ENCODE assay signal across 21 cellular contexts in the genomic region with DNA sequence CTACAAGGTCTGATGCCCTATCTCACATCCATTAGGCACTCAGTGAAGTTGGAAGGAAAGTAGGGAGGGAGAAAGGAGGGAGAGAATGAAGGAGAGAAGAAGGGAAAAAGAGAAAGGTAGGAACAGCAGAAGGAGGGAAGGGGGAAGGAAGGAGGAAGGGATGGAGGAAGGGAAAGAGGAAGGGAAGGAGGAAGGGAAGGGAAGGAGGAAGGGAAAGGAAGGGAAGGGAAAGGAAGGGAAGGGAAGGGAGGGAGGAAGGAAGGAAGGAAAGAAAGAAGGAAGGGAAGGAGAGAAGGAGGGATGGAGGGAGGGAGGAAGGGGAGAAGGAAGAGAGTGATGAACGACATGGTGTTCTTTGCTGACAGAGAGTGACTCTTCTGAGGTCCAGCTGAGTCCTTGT.
DNase-seq lines count a peak whose midpoint lies in the region; ATAC-seq, FAIRE-seq and TF ChIP-seq lines count a peak whose summit lies in the region.
"Had no signal": no experiment of that assay in that cellular context is flagged by ENCODE, and none has a peak within 500 bp of the region (broad histone marks: within the 10 kb centered on the region; RNA-seq: fewer than 3 reads in every experiment).

No MANE protein-coding gene starts in this region.

- H3K9me3 ChIP-seq in HepG2 (ENCODE audit: low read length) (no peaks in the 10 kb centered on the region), right lobe of liver (no peaks in the 10 kb centered on the region)
- H3K9me3 ChIP-seq: A549, Caco-2 had no signal

- TF ChIP-seq RAD21 in HepG2 (CRISPR knock-in tag; IDR thresholded peaks at IDR 0.05) = no peak

- FAIRE-seq in HepG2 (lab: Jason Lieb, UNC) (no peak), bronchial epithelial cell (lab: Jason Lieb, UNC) (peak; percentile 40)
- FAIRE-seq: A549, D721Med, G401.6, GM12891, GM19239 had no signal

- no peak overlapping the region for H3K9ac ChIP-seq in HepG2 (ENCODE audit: insufficient read depth, low read depth, low read length)
- H3K9ac ChIP-seq: BLaER1 treated with 17β-estradiol and CSF1 and Interleukin-3, amounts not matched to agents 10 nM and 100 nM had no signal

- no peak overlapping the region for H2AFZ ChIP-seq in HepG2 (ENCODE audit: low read length)

- H3K4me2 ChIP-seq in HepG2 (ENCODE audit: low read depth, low read length) = no peak overlapping the region
- H3K4me2 ChIP-seq: A549; BLaER1 treated with 17β-estradiol and CSF1 and Interleukin-3, amounts not matched to agents 10 nM and 100 nM had no signal

- H3K4me3 ChIP-seq in HepG2 (replicated peaks in 1 of 3; ENCODE audit: insufficient read depth in 1 of 3, low read depth in 2 of 3, low read length in 3 of 3) = no peak overlapping the region
- H3K4me3 ChIP-seq in right lobe of liver = no peak overlapping the region
- H3K4me3 ChIP-seq in bronchial epithelial cell (ENCODE audit: low read depth, low read length) = no peak overlapping the region
- H3K4me3 ChIP-seq: A549; BLaER1 treated with 17β-estradiol and CSF1 and Interleukin-3, amounts not matched to agents 10 nM and 100 nM had no signal

- 6% methylated on average over 1 of the region's 1 CpG for WGBS in HepG2 (ENCODE audit: low lambda C conversion rate)
- 17% methylated on average over 1 of the region's 1 CpG for WGBS in right lobe of liver (ENCODE audit: insufficient coverage, low coverage, low lambda C conversion rate, missing lambda C conversion rate)

- CTCF ChIA-PET in HepG2 (lab: Yijun Ruan, JAX; ENCODE audit: low intra/inter-chr PET ratio, low total read pairs) = no interaction called here

- intact Hi-C loops in HepG2 (cut with micrococcal nuclease; ENCODE audit: unreplicated experiment) = no loop called here
- intact Hi-C loops in right lobe of liver (cut with DNase I) = no loop called here

- DNase-seq in HepG2 (ENCODE audit: low spot score) (no peak), right lobe of liver (no peak), bronchial epithelial cell (ENCODE audit: low read depth) (no peak), DMS79 (lab: John Stamatoyannopoulos, UW) (no peak), G401 (ENCODE audit: low spot score) (no peak)
- DNase-seq: AML-193; Caco-2; Calu3; CD4-positive, alpha-beta T cell; CD8-positive, alpha-beta T cell; DND-41; EL; GF-D8 had no signal

- TF ChIP-seq POLR2A in HepG2 (IDR thresholded peaks at IDR 0.05; ENCODE audit: insufficient read depth in 1 of 2, low read depth in 2 of 2, low read length in 2 of 2) (no peak), right lobe of liver (IDR thresholded peaks at IDR 0.05) (no peak)

- H3K36me3 ChIP-seq in HepG2 (replicated peaks in 1 of 2; ENCODE audit: control insufficient read depth in 1 of 2, insufficient read depth in 2 of 2, low read length in 2 of 2) (no peaks in the 10 kb centered on the region), right lobe of liver (no peaks in the 10 kb centered on the region), bronchial epithelial cell (ENCODE audit: control insufficient read depth, insufficient read depth, low read length) (no peaks in the 10 kb centered on the region)
- H3K36me3 ChIP-seq: BLaER1 treated with 17β-estradiol and CSF1 and Interleukin-3, amounts not matched to agents 10 nM and 100 nM had no signal

- H3K27me3 ChIP-seq in HepG2 (ENCODE audit: control insufficient read depth in 1 of 2, insufficient read depth in 2 of 2, low read length in 2 of 2) (peaks cover 4 to 32% of the 10 kb centered on the region in 2 experiments; a peak in 3 of 5 replicates), right lobe of liver (no peaks in the 10 kb centered on the region), bronchial epithelial cell (ENCODE audit: control insufficient read depth, insufficient read depth, low read length) (no peaks in the 10 kb centered on the region)
- H3K27me3 ChIP-seq: BLaER1 treated with 17β-estradiol and CSF1 and Interleukin-3, amounts not matched to agents 10 nM and 100 nM had no signal

- TF ChIP-seq EP300 in HepG2 (IDR thresholded peaks at IDR 0.05; ENCODE audit: low read depth in 2 of 2, low read length in 2 of 2) = no peak
- TF ChIP-seq EP300 in HepG2 (CRISPR knock-in tag; IDR thresholded peaks at IDR 0.05; ENCODE audit: borderline replicate concordance) = no peak

- no peaks in the 10 kb centered on the region for H3K79me2 ChIP-seq in HepG2 (ENCODE audit: insufficient read depth, low read length)

- in situ Hi-C loops in HepG2 (cut with HindIII; ENCODE audit: extremely low pct_ligation_motif_present, low pct_unique_long_range_greater_than_20kb) (no loop called here), G401 (cut with HindIII; ENCODE audit: low sequenced_read_pairs) (no loop called here)

- ATAC-seq in HepG2 = no peak
- ATAC-seq in right lobe of liver = no peak
- ATAC-seq: A549; CD8-positive, alpha-beta T cell had no signal

- H3K4me1 ChIP-seq in HepG2 (ENCODE audit: insufficient read depth, low read length) = no peaks in the 10 kb centered on the region
- no peaks in the 10 kb centered on the region for H3K4me1 ChIP-seq in right lobe of liver
- H3K4me1 ChIP-seq: A549, Caco-2 had no signal

- TF ChIP-seq CTCF in HepG2 (CRISPR knock-in tag; IDR thresholded peaks at IDR 0.05) (no peak), right lobe of liver (IDR thresholded peaks at IDR 0.05) (no peak), bronchial epithelial cell (IDR thresholded peaks at IDR 0.05; ENCODE audit: insufficient read depth, low read length, severe bottlenecking) (no peak)

- POLR2A ChIA-PET in HepG2 (lab: Yijun Ruan, JAX) = no interaction called here

- BruUV-seq in HepG2 (replicated peaks; lab: Mats Ljungman, UMichigan) = no TSS peak

- no peaks in the 10 kb centered on the region for H4K20me1 ChIP-seq in HepG2 (ENCODE audit: insufficient read depth, low read length)
- H4K20me1 ChIP-seq: BLaER1 treated with 17β-estradiol and CSF1 and Interleukin-3, amounts not matched to agents 10 nM and 100 nM had no signal

- H3K27ac ChIP-seq in HepG2 (ENCODE audit: extremely low read length, insufficient read depth, low read length) (no peak overlapping the region), right lobe of liver (no peak overlapping the region)
- H3K27ac ChIP-seq: 22Rv1; A549; BLaER1 treated with 17β-estradiol and CSF1 and Interleukin-3, amounts not matched to agents 10 nM and 100 nM; C4-2B had no signal

TF ChIP-seq in HepG2, 621 proteins besides CTCF, POLR2A, EP300 and RAD21:
- peak; percentile 72 for TF ChIP-seq HNRNPK (IDR thresholded peaks at IDR 0.05; ENCODE audit: low read depth, low read length, poor library complexity, severe bottlenecking)
- TF ChIP-seq TEAD2 (CRISPR knock-in tag; IDR thresholded peaks at IDR 0.05) = no peak
- no peak for TF ChIP-seq NAIF1 (CRISPR knock-in tag; IDR thresholded peaks at IDR 0.05; ENCODE audit: borderline replicate concordance)
- TF ChIP-seq, protein P1, sequence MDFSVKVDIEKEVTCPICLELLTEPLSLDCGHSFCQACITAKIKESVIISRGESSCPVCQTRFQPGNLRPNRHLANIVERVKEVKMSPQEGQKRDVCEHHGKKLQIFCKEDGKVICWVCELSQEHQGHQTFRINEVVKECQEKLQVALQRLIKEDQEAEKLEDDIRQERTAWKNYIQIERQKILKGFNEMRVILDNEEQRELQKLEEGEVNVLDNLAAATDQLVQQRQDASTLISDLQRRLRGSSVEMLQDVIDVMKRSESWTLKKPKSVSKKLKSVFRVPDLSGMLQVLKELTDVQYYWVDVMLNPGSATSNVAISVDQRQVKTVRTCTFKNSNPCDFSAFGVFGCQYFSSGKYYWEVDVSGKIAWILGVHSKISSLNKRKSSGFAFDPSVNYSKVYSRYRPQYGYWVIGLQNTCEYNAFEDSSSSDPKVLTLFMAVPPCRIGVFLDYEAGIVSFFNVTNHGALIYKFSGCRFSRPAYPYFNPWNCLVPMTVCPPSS (IDR thresholded peaks at IDR 0.05) = 0 out of 2 replicates have a peak, but pooled peaks have one; percentile 63
- no peak for TF ChIP-seq ZFAT (CRISPR knock-in tag; conservative IDR thresholded peaks at IDR 0.05)
- TF ChIP-seq ZNF615 (CRISPR knock-in tag; IDR thresholded peaks at IDR 0.05; ENCODE audit: borderline replicate concordance) = no peak
- no peak for TF ChIP-seq ESRRA (CRISPR knock-in tag; IDR thresholded peaks at IDR 0.05; ENCODE audit: low read depth)
- TF ChIP-seq ZNF33B (CRISPR knock-in tag; IDR thresholded peaks at IDR 0.05) = no peak
- TF ChIP-seq FOXA1 (IDR thresholded peaks at IDR 0.05) = peak; percentile 45; the same call in 1 of the 2 replicates
- TF ChIP-seq FOXA1 (CRISPR knock-in tag; IDR thresholded peaks at IDR 0.05) = no peak
- TF ChIP-seq, protein P2, sequence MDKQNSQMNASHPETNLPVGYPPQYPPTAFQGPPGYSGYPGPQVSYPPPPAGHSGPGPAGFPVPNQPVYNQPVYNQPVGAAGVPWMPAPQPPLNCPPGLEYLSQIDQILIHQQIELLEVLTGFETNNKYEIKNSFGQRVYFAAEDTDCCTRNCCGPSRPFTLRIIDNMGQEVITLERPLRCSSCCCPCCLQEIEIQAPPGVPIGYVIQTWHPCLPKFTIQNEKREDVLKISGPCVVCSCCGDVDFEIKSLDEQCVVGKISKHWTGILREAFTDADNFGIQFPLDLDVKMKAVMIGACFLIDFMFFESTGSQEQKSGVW (CRISPR knock-in tag; IDR thresholded peaks at IDR 0.05; ENCODE audit: borderline replicate concordance) = no peak
- no peak for TF ChIP-seq NFRKB (IDR thresholded peaks at IDR 0.05)
- TF ChIP-seq PCBP2 (optimal IDR thresholded peaks at IDR 0.05; ENCODE audit: low read depth, low read length, poor library complexity, severe bottlenecking) = peak; percentile 88
- no peak for TF ChIP-seq ZNF383 (CRISPR knock-in tag; IDR thresholded peaks at IDR 0.05; ENCODE audit: borderline replicate concordance)
TF ChIP-seq in HepG2: peak in this region for 4.
